ENCODE assay signal across 14 cellular contexts in the genomic region with DNA sequence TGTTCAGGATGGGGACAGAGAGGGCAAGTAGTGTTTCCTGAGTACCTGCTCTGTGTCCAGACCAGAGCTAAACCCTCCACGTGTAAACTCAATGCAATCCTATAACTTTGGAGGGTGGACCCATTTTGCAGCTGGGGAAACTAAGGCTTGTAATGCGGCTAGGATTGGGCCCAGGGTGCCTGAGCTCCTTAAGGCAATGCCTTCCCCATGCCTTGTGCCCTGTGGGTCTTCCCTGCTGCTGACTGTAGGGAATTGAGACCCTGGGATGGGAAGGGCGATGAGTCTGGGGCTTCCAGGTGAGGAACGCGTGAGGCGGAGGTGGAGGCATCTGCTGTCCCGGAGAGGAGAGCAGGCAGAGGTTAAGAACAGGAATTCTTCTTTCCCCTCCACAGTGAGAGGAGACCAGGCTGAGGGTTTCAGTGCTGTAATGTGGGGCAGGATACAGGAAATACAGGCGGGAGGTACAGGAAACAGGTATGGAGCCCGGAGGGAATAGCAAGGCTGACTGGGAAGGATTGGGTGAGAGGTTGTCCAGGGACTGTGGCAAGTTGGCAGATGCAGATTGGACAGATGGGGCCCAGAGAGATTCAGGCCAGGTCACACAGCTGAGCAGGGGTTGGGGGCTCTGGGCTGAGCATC. TPM values are rescaled to one million over a fixed set of nuclear protein-coding genes. Genes with fewer than 3 reads are reported as not detected.
A peak's percentile ranks its signal among the peaks of the same experiment; 100 is the strongest.
DNase-seq lines count a peak whose midpoint lies in the region; ATAC-seq and TF ChIP-seq lines count a peak whose summit lies in the region.
"Had no signal": no experiment of that assay in that cellular context is flagged by ENCODE, and none has a peak within 500 bp of the region (broad histone marks: within the 10 kb centered on the region; RNA-seq: fewer than 3 reads in every experiment).

No MANE protein-coding gene starts in this region.

- H3K27me3 Mint-ChIP-seq in CD8-positive, alpha-beta T cell (ENCODE audit: low read depth) = no peaks in the 10 kb centered on the region
- no peaks in the 10 kb centered on the region for H3K27me3 Mint-ChIP-seq in nephron (ENCODE audit: low read depth)

- H3K4me3 Mint-ChIP-seq in CD8-positive, alpha-beta T cell = peak overlapping the region; percentile 84
- no peak overlapping the region for H3K4me3 Mint-ChIP-seq in nephron

- H3K9me3 ChIP-seq in CD8-positive, alpha-beta T cell (ENCODE audit: low read length) = no peaks in the 10 kb centered on the region
- no peaks in the 10 kb centered on the region for H3K9me3 ChIP-seq in HUES6 (ENCODE audit: control insufficient read depth, insufficient read depth, low read depth, low read length)
- H3K9me3 ChIP-seq: body of pancreas, thyroid gland had no signal

- H3K27ac ChIP-seq in CD8-positive, alpha-beta T cell (ENCODE audit: low read depth, low read length) = peak overlapping the region; percentile 30
- H3K27ac ChIP-seq in HUES6 (ENCODE audit: low read depth, low read length) = no peak overlapping the region
- H3K27ac ChIP-seq: GM23248, thyroid gland had no signal

- H3K4me1 ChIP-seq in CD8-positive, alpha-beta T cell (ENCODE audit: insufficient read depth, low read length) = peaks cover 42% of the 10 kb centered on the region
- peaks cover 17% of the 10 kb centered on the region for H3K4me1 ChIP-seq in HUES6 (ENCODE audit: control insufficient read depth, insufficient read depth, low read length)

- no peak for ATAC-seq in CD8-positive, alpha-beta T cell

- peaks cover 48% of the 10 kb centered on the region for H3K4me1 Mint-ChIP-seq in CD8-positive, alpha-beta T cell (ENCODE audit: low read depth)
- peaks cover 13% of the 10 kb centered on the region for H3K4me1 Mint-ChIP-seq in nephron

- TF ChIP-seq CTCF in CD8-positive, alpha-beta T cell (IDR thresholded peaks at IDR 0.05) = no peak
- no peak for TF ChIP-seq CTCF in nephron (IDR thresholded peaks at IDR 0.05; ENCODE audit: unreplicated experiment in 3 of 3)

- no peak overlapping the region for H3K4me3 ChIP-seq in CD8-positive, alpha-beta T cell (ENCODE audit: low read depth, low read length)
- peak overlapping the region; percentile 37 for H3K4me3 ChIP-seq in HUES6 (ENCODE audit: low read depth, low read length)
- H3K4me3 ChIP-seq: body of pancreas, GM23248, thyroid gland had no signal

- H3K36me3 Mint-ChIP-seq in CD8-positive, alpha-beta T cell = peaks cover 2% of the 10 kb centered on the region
- H3K36me3 Mint-ChIP-seq in nephron (ENCODE audit: low read depth) = peaks cover 9% of the 10 kb centered on the region

- H3K9ac ChIP-seq in HUES6 (ENCODE audit: low read length) = no peak overlapping the region
- H3K9ac ChIP-seq: GM23248 had no signal

- no peaks in the 10 kb centered on the region for H3K36me3 ChIP-seq in CD8-positive, alpha-beta T cell (ENCODE audit: insufficient read depth, low read length)
- no peaks in the 10 kb centered on the region for H3K36me3 ChIP-seq in HUES6 (ENCODE audit: control insufficient read depth, insufficient read depth, low read length)
- H3K36me3 ChIP-seq: thyroid gland had no signal

- intact Hi-C loops in CD8-positive, alpha-beta T cell (cut with DNase I, micrococcal nuclease) = loop anchor here (1.0 to 5.0 kb wide), 3 partner anchors 19 to 68 kb away; a partner anchor contains a TSS

- H3K27ac Mint-ChIP-seq in CD8-positive, alpha-beta T cell = peak overlapping the region; percentile 92
- H3K27ac Mint-ChIP-seq in nephron = peak overlapping the region in 2 of 3 experiments; percentile 17 to 30

- no peaks in the 10 kb centered on the region for H3K9me3 Mint-ChIP-seq in CD8-positive, alpha-beta T cell
- no peaks in the 10 kb centered on the region for H3K9me3 Mint-ChIP-seq in nephron
- H3K9me3 Mint-ChIP-seq: activated T-cell treated with anti-CD3 and anti-CD28 coated beads, Interleukin-2, amount 50 U/mL, for 4 hours had no signal

- no peaks in the 10 kb centered on the region for H3K27me3 ChIP-seq in CD8-positive, alpha-beta T cell (ENCODE audit: insufficient read depth, low read length)
- H3K27me3 ChIP-seq in HUES6 (ENCODE audit: control insufficient read depth, insufficient read depth, low read length) = no peaks in the 10 kb centered on the region
- H3K27me3 ChIP-seq: body of pancreas, thyroid gland had no signal

- CTCF ChIA-PET in CD8-positive, alpha-beta T cell (lab: Charles Lee) = interaction anchor here (1.0 kb wide), 2 partner anchors 22 to 47 kb away, joined by 3 read pairs; no protein-coding TSS in a partner anchor

- DNase-seq in CD8-positive, alpha-beta T cell = no peak
- DNase-seq in dermis microvascular lymphatic vessel endothelial cell (ENCODE audit: low read depth in 2 of 2) (peak; percentile 56 to 66), NCI-H1092 treated with DMSO at 0.1 percent for 48 hours (lab: John Stamatoyannopoulos, UW) (no peak), islet precursor cell (no peak), OCI-M1 (lab: John Stamatoyannopoulos, UW) (no peak)
- no peak for DNase-seq in activated CD4-positive, CD25-positive, alpha-beta regulatory T cell (lab: John Stamatoyannopoulos, UW)

- POLR2A ChIA-PET in CD8-positive, alpha-beta T cell (lab: Charles Lee) = interaction anchor here (0.6 to 1.7 kb wide), 2 partner anchors 11 to 34 kb away, joined by 3 to 4 read pairs; no protein-coding TSS in a partner anchor

RNA-seq across cellular contexts. Expression of a gene that starts 19.2 kb away (rescaled TPM):
- 1 to 10 TPM; 8.1 to 9.4 TPM for total RNA-seq in CD8-positive, alpha-beta T cell
- 13.2 and 22.4 TPM in 2 replicates for total RNA-seq in dermis microvascular lymphatic vessel endothelial cell

RNA-seq across cellular contexts. Expression of a gene that starts 21.9 kb away (rescaled TPM):
- 10 to 100 TPM; 34.7 TPM for total RNA-seq in CD8-positive, alpha-beta T cell
- total RNA-seq in dermis microvascular lymphatic vessel endothelial cell = 32.6 and 80.5 TPM in 2 replicates

RNA-seq across cellular contexts. Expression of a gene that starts 28.8 kb away (rescaled TPM):
- total RNA-seq in CD8-positive, alpha-beta T cell = not detected
- total RNA-seq in dermis microvascular lymphatic vessel endothelial cell = not detected in 2 replicates
- total RNA-seq: activated T-cell treated with anti-CD3 and anti-CD28 coated beads, Interleukin-2, amount 50 U/mL, for 4 hours; body of pancreas; GM23248; HT-29; mucosa of gallbladder; thyroid gland had no signal

RNA-seq across cellular contexts. Expression of a gene that starts 41.0 kb away (rescaled TPM):
- not detected for total RNA-seq in CD8-positive, alpha-beta T cell
- not detected in 2 replicates for total RNA-seq in dermis microvascular lymphatic vessel endothelial cell
- total RNA-seq: activated T-cell treated with anti-CD3 and anti-CD28 coated beads, Interleukin-2, amount 50 U/mL, for 4 hours; HT-29 had no signal

Comparison
In these comparisons a context has a peak if more than half of its experiments do, and no peak if none do; other contexts are left out.
1. DNase-seq: peak in dermis microvascular lymphatic vessel endothelial cell (2 of 2); none in CD8-positive, alpha-beta T cell (0 of 7), activated CD4-positive, CD25-positive, alpha-beta regulatory T cell (0 of 4), NCI-H1092 treated with DMSO at 0.1 percent for 48 hours (single experiment), islet precursor cell (single experiment) and OCI-M1 (single experiment).